In genomic region chr4:72842323-72842722, GRCh38 we compare ENCODE assay signal across 19 cellular contexts.
A peak's percentile ranks its signal among the peaks of the same experiment; 100 is the strongest.
DNase-seq lines count a peak whose midpoint lies in the region; ATAC-seq, FAIRE-seq and TF ChIP-seq lines count a peak whose summit lies in the region.
"Had no signal": no experiment of that assay in that cellular context is flagged by ENCODE, and none has a peak within 500 bp of the region (broad histone marks: within the 10 kb centered on the region; RNA-seq: fewer than 3 reads in every experiment).

No MANE protein-coding gene starts in this region.

- H3K36me3 Mint-ChIP-seq in MCF 10A (ENCODE audit: insufficient read depth, unreplicated experiment) = no peaks in the 10 kb centered on the region
- H3K36me3 Mint-ChIP-seq: IgD-negative memory B cell had no signal

- H3K27me3 ChIP-seq in breast epithelium (no peaks in the 10 kb centered on the region), left lung (no peaks in the 10 kb centered on the region), esophagus squamous epithelium (no peaks in the 10 kb centered on the region)
- H3K27me3 ChIP-seq: BLaER1 treated with 17β-estradiol and CSF1 and Interleukin-3, amounts not matched to agents 10 nM and 100 nM had no signal

- DNase-seq in MCF 10A (ENCODE audit: unreplicated experiment) (peak; percentile 19), breast epithelium (ENCODE audit: low spot score in 2 of 2) (no peak), choroid plexus epithelial cell (ENCODE audit: low read depth) (peak; percentile 50), left lung (no peak), DMS79 (lab: John Stamatoyannopoulos, UW) (no peak), D721Med (ENCODE audit: insufficient read length, low spot score) (no peak), esophagus squamous epithelium (lab: John Stamatoyannopoulos, UW) (no peak)
- no peak for DNase-seq in activated CD8-positive, alpha-beta memory T cell treated with anti-CD3 and anti-CD28 coated beads, Interleukin-2, amount 50 U/mL, for 48 hours
- DNase-seq: 8988T, DMS153, NCI-H146, NCI-H226, PC-9 had no signal

- no peak for FAIRE-seq in D721Med (lab: Jason Lieb, UNC)
- FAIRE-seq: G401.6, GM12892 had no signal

- no peak for TF ChIP-seq CTCF in MCF 10A (IDR thresholded peaks at IDR 0.05; ENCODE audit: unreplicated experiment)
- no peak for TF ChIP-seq CTCF in breast epithelium (IDR thresholded peaks at IDR 0.05)
- TF ChIP-seq CTCF in choroid plexus epithelial cell (conservative IDR thresholded peaks at IDR 0.05; ENCODE audit: low read depth, low read length) = no peak
- no peak for TF ChIP-seq CTCF in left lung (IDR thresholded peaks at IDR 0.05)
- TF ChIP-seq CTCF in D721Med (IDR thresholded peaks at IDR 0.05; ENCODE audit: insufficient read depth, missing control alignments) = no peak
- TF ChIP-seq CTCF in esophagus squamous epithelium (IDR thresholded peaks at IDR 0.05) = no peak

- H3K9me3 Mint-ChIP-seq in MCF 10A (ENCODE audit: unreplicated experiment) = peaks cover 8% of the 10 kb centered on the region

- POLR2A ChIA-PET in MCF 10A (lab: Yijun Ruan, JAX) = interaction anchor here (0.6 to 0.7 kb wide), 2 partner anchors 410 to 1744 kb away, joined by 3 read pairs; no protein-coding TSS in a partner anchor

- no peaks in the 10 kb centered on the region for H3K4me1 Mint-ChIP-seq in MCF 10A (ENCODE audit: insufficient read depth, unreplicated experiment)

- H3K4me1 ChIP-seq in breast epithelium (no peaks in the 10 kb centered on the region), left lung (no peaks in the 10 kb centered on the region), esophagus squamous epithelium (no peaks in the 10 kb centered on the region)

- H3K4me3 Mint-ChIP-seq in MCF 10A (ENCODE audit: unreplicated experiment) = no peak overlapping the region
- H3K4me3 Mint-ChIP-seq: IgD-negative memory B cell had no signal

- intact Hi-C loops in MCF 10A (cut with micrococcal nuclease) = no loop called here
- intact Hi-C loops in breast epithelium (cut with DNase I; ENCODE audit: low total_unique reads) = no loop called here
- intact Hi-C loops in left lung (cut with DNase I) = no loop called here
- intact Hi-C loops in esophagus squamous epithelium (cut with DNase I) = no loop called here

- H3K4me3 ChIP-seq in breast epithelium = no peak overlapping the region
- no peak overlapping the region for H3K4me3 ChIP-seq in choroid plexus epithelial cell (ENCODE audit: low read depth, low read length)
- no peak overlapping the region for H3K4me3 ChIP-seq in left lung
- H3K4me3 ChIP-seq in esophagus squamous epithelium = no peak overlapping the region
- H3K4me3 ChIP-seq: BLaER1 treated with 17β-estradiol and CSF1 and Interleukin-3, amounts not matched to agents 10 nM and 100 nM; PC-9 had no signal

- CTCF ChIA-PET in MCF 10A (lab: Yijun Ruan, JAX) = interaction anchor here (0.7 kb wide), 1 partner anchor 25 kb away, joined by 3 read pairs; no protein-coding TSS in a partner anchor

- no peak overlapping the region for H3K27ac Mint-ChIP-seq in MCF 10A (ENCODE audit: low read depth, unreplicated experiment)
- H3K27ac Mint-ChIP-seq: IgD-negative memory B cell had no signal

- H3K9me3 ChIP-seq in breast epithelium = peaks cover 0 to 2% of the 10 kb centered on the region in 2 donors
- H3K9me3 ChIP-seq in left lung = no peaks in the 10 kb centered on the region
- no peaks in the 10 kb centered on the region for H3K9me3 ChIP-seq in esophagus squamous epithelium

- no TSS peak for BruUV-seq in MCF 10A (replicated peaks; lab: Mats Ljungman, UMichigan)

- no peaks in the 10 kb centered on the region for H3K27me3 Mint-ChIP-seq in MCF 10A (ENCODE audit: insufficient read depth, unreplicated experiment)
- H3K27me3 Mint-ChIP-seq: IgD-negative memory B cell had no signal

- H3K27ac ChIP-seq in breast epithelium = no peak overlapping the region
- H3K27ac ChIP-seq in left lung = no peak overlapping the region
- H3K27ac ChIP-seq in esophagus squamous epithelium = no peak overlapping the region
- H3K27ac ChIP-seq: BLaER1 treated with 17β-estradiol and CSF1 and Interleukin-3, amounts not matched to agents 10 nM and 100 nM; PC-9 had no signal

- TF ChIP-seq POLR2A in breast epithelium (IDR thresholded peaks at IDR 0.05) (no peak), esophagus squamous epithelium (IDR thresholded peaks at IDR 0.05) (no peak)

- ATAC-seq in left lung = peak; percentile 71
- ATAC-seq: HCT116, Right ventricle myocardium inferior had no signal

- no peaks in the 10 kb centered on the region for H3K36me3 ChIP-seq in breast epithelium
- no peaks in the 10 kb centered on the region for H3K36me3 ChIP-seq in left lung
- no peaks in the 10 kb centered on the region for H3K36me3 ChIP-seq in esophagus squamous epithelium
- H3K36me3 ChIP-seq: BLaER1 treated with 17β-estradiol and CSF1 and Interleukin-3, amounts not matched to agents 10 nM and 100 nM had no signal

Comparison
In these comparisons a context has a peak if more than half of its experiments do, and no peak if none do; other contexts are left out.
1. DNase-seq: peak in MCF 10A (single experiment) and choroid plexus epithelial cell (single experiment); none in breast epithelium (0 of 2), left lung (0 of 2), activated CD8-positive, alpha-beta memory T cell treated with anti-CD3 and anti-CD28 coated beads, Interleukin-2, amount 50 U/mL, for 48 hours (single experiment), DMS79 (single experiment), D721Med (single experiment) and esophagus squamous epithelium (single experiment).